In the genomic region with DNA sequence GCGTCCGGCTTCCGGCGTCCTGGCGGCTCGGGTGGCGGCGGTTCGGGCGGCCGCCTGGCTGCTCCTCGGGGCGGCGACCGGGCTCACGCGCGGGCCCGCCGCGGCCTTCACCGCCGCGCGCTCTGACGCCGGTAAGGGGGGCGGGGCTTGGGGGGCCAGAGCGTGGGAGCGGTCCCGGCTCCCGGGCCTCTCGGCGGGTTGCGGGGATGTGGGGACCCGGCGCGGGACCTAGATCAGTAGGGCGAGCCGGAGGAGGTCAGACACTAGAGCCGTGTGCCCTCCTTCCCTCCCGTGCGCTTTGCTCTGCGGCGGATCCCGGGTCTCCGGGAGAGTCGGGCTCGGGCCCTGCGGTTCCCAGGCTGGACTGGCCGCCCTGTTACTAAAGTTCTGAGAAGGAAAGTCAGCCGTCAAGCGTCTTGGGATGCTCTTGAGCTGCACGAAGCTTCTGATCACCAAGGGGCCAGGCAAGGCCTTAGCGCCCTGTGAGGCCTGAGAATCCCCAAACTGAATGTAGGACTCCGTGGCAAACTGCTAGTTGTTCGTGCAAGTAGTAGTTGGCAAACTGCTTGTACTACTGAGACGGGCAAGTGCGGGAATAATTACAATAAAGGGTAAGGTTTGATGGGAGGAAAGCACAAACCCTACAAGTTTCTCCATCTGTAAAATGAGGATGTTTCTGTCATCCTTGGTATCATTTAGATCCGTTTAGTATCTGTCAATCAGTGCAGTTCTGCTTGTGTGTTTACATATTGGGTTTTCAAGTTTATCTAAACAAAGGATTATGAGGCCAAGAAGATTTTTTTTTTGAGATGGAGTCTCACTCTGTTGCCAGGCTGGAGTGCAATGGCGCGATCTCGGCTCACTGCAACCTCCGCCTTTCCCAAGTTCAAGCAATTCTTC, we compare ENCODE assay signal across 8 cellular contexts. TPM values are rescaled to one million over a fixed set of nuclear protein-coding genes. Genes with fewer than 3 reads are reported as not detected.
DNase-seq lines count a peak whose midpoint lies in the region; ATAC-seq and TF ChIP-seq lines count a peak whose summit lies in the region.

No MANE protein-coding gene starts in this region.

- peaks cover 16% of the 10 kb centered on the region for H3K4me1 ChIP-seq in OCI-LY3 (ENCODE audit: low read length)
- peaks cover 0 to 23% (median 13%) of the 10 kb centered on the region in 12 donors for H3K4me1 ChIP-seq in heart left ventricle
- peaks cover 14% of the 10 kb centered on the region for H3K4me1 ChIP-seq in upper lobe of right lung

- peak in 1 of 2 donors; percentile 32 for TF ChIP-seq POLR2A in heart left ventricle (IDR thresholded peaks at IDR 0.05)

- ATAC-seq in GM18502 (IDR thresholded peaks at IDR 0.05; ENCODE audit: poor library complexity, unreplicated experiment) (peak; percentile 61), HG03045 (IDR thresholded peaks at IDR 0.05; ENCODE audit: unreplicated experiment) (peak; percentile 55), heart left ventricle (peak; percentile 12 to 91 (median 80)), upper lobe of right lung (peak; percentile 91)

- peak overlapping the region; percentile 85 for H3K4me3 Mint-ChIP-seq in activated naive CD4-positive, alpha-beta T cell treated with anti-CD3 and anti-CD28 coated beads, Interleukin-2, amount 50 U/mL, for 24 hours

- no peaks in the 10 kb centered on the region for H3K36me3 Mint-ChIP-seq in activated naive CD4-positive, alpha-beta T cell treated with anti-CD3 and anti-CD28 coated beads, Interleukin-2, amount 50 U/mL, for 24 hours

- H3K4me1 Mint-ChIP-seq in activated naive CD4-positive, alpha-beta T cell treated with anti-CD3 and anti-CD28 coated beads, Interleukin-2, amount 50 U/mL, for 24 hours = peaks cover 34% of the 10 kb centered on the region

- H3K9me3 ChIP-seq in OCI-LY3 (ENCODE audit: insufficient read depth, low read length) (no peaks in the 10 kb centered on the region), heart left ventricle (no peaks in the 10 kb centered on the region), upper lobe of right lung (no peaks in the 10 kb centered on the region)

- no peaks in the 10 kb centered on the region for H3K9me3 Mint-ChIP-seq in activated naive CD4-positive, alpha-beta T cell treated with anti-CD3 and anti-CD28 coated beads, Interleukin-2, amount 50 U/mL, for 24 hours

- 0 out of 2 replicates have a peak overlapping the region, but pooled peaks have one; percentile 55 for H2AFZ ChIP-seq in OCI-LY3 (ENCODE audit: low read depth, low read length)

- H3K79me2 ChIP-seq in OCI-LY3 (ENCODE audit: low read length) = peaks cover 18% of the 10 kb centered on the region

- no peaks in the 10 kb centered on the region for H3K27me3 Mint-ChIP-seq in activated naive CD4-positive, alpha-beta T cell treated with anti-CD3 and anti-CD28 coated beads, Interleukin-2, amount 50 U/mL, for 24 hours

- peak overlapping the region; percentile 90 for H3K27ac Mint-ChIP-seq in activated naive CD4-positive, alpha-beta T cell treated with anti-CD3 and anti-CD28 coated beads, Interleukin-2, amount 50 U/mL, for 24 hours

- peak; percentile 59 for DNase-seq in 8988T
- peak; percentile 72 to 88 (median 78) for DNase-seq in heart left ventricle
- DNase-seq in posterior vena cava (ENCODE audit: low spot score) = peak; percentile 86
- peak; percentile 89 for DNase-seq in upper lobe of right lung

- TF ChIP-seq CTCF in OCI-LY3 (IDR thresholded peaks at IDR 0.05; ENCODE audit: low read depth, low read length) = no peak
- TF ChIP-seq CTCF in heart left ventricle (IDR thresholded peaks at IDR 0.05) = peak in 1 of 12 donors; percentile 23
- TF ChIP-seq CTCF in upper lobe of right lung (IDR thresholded peaks at IDR 0.05) = no peak

- H3K27me3 ChIP-seq in OCI-LY3 (ENCODE audit: low read depth, low read length) = no peaks in the 10 kb centered on the region
- H3K27me3 ChIP-seq in heart left ventricle = no peaks in the 10 kb centered on the region
- H3K27me3 ChIP-seq in upper lobe of right lung = no peaks in the 10 kb centered on the region

- H3K36me3 ChIP-seq in OCI-LY3 (replicated peaks; ENCODE audit: low read depth, low read length) (peaks cover 4% of the 10 kb centered on the region), heart left ventricle (peaks cover 0 to 6% (median 0%) of the 10 kb centered on the region in 9 donors), upper lobe of right lung (no peaks in the 10 kb centered on the region)

- no peaks in the 10 kb centered on the region for H4K20me1 ChIP-seq in OCI-LY3 (ENCODE audit: insufficient read depth, low read length)

- H3K9ac ChIP-seq in OCI-LY3 (ENCODE audit: low read length) = peak overlapping the region; percentile 71

- intact Hi-C loops in heart left ventricle (cut with DNase I) (loop anchor here in 3 of 10 donors (2.0 kb wide), 2 partner anchors 24 to 26 kb away; a partner anchor contains a TSS), posterior vena cava (cut with DNase I) (no loop called here), upper lobe of right lung (cut with DNase I) (no loop called here)

- H3K4me3 ChIP-seq in OCI-LY3 (ENCODE audit: low read length) (peak overlapping the region; percentile 90), heart left ventricle (peak overlapping the region; percentile 57 to 98 (median 90)), upper lobe of right lung (peak overlapping the region; percentile 91)

- H3K4me2 ChIP-seq in OCI-LY3 (ENCODE audit: low read length) = peak overlapping the region; percentile 83

- WGBS in heart left ventricle, 4 donors = 6 to 19% (median 12%) methylated on average over 19 to 64 of the region's 64 CpGs

- peak overlapping the region; percentile 49 for H3K27ac ChIP-seq in OCI-LY3 (ENCODE audit: low read length)
- peak overlapping the region; percentile 69 to 95 (median 90) for H3K27ac ChIP-seq in heart left ventricle
- peak overlapping the region; percentile 92 for H3K27ac ChIP-seq in upper lobe of right lung

RNA-seq across cellular contexts. Expression of a gene that starts 0.6 kb away (rescaled TPM):
- 10 to 100 TPM; 16.6 to 21.2 (median 18.8) TPM for total RNA-seq in heart left ventricle
- polyA plus RNA-seq in heart left ventricle = 10 to 100 TPM in 1 of 2 donors, 1 to 10 TPM in 1; 8.3 to 10.7 TPM
- total RNA-seq in posterior vena cava = 10 to 100 TPM; 23.9 to 24.1 TPM
- 17.4 TPM for total RNA-seq in upper lobe of right lung

RNA-seq across cellular contexts. Expression of a gene that starts 0.7 kb away (rescaled TPM):
- 1 to 10 TPM in 7 of 9 donors, under 1 TPM in 2; 0.81 to 2.8 (median 1.4) TPM for total RNA-seq in heart left ventricle
- 1 to 10 TPM in 1 of 2 donors, under 1 TPM in 1; 0.57 to 1.0 TPM for polyA plus RNA-seq in heart left ventricle
- 1 to 10 TPM in 1 of 2 donors, under 1 TPM in 1; 0.69 to 1.3 TPM for total RNA-seq in posterior vena cava
- 1.6 TPM for total RNA-seq in upper lobe of right lung

RNA-seq across cellular contexts. Expression of a gene that starts 26.9 kb away (rescaled TPM):
- total RNA-seq in heart left ventricle = 10 to 100 TPM; 39.2 to 67.8 (median 52.9) TPM
- 10 to 100 TPM; 17.0 to 30.3 TPM for polyA plus RNA-seq in heart left ventricle
- total RNA-seq in posterior vena cava = 10 to 100 TPM; 39.7 to 57.9 TPM
- 77.8 TPM for total RNA-seq in upper lobe of right lung

Comparison
In these comparisons a context has a peak if more than half of its experiments do, and no peak if none do; other contexts are left out.
1. Peak in every context shown above with its lines: DNase-seq, ATAC-seq, H3K4me3 ChIP-seq and H3K27ac ChIP-seq.